ENCODE assay signal across 8 cellular contexts in genomic region chr1:27154991-27155781, GRCh38. TPM values are rescaled to one million over a fixed set of nuclear protein-coding genes. Genes with fewer than 3 reads are reported as not detected.
DNase-seq lines count a peak whose midpoint lies in the region; ATAC-seq, FAIRE-seq and TF ChIP-seq lines count a peak whose summit lies in the region.

TSS of gene SLC9A1 (minus strand) at chr1:27155125. CDS start at chr1:27154334, 791 bp downstream.

- H3K27ac ChIP-seq in angular gyrus (ENCODE audit: low read depth, low read length) (peak within 1 kb of the TSS; percentile 74), right atrium auricular region (peak within 1 kb of the TSS; percentile 90 to 91), vagina (peak within 1 kb of the TSS; percentile 92)

- H3K27me3 Mint-ChIP-seq in T-helper 17 cell: no peaks in the 10 kb centered on the region

- no peaks in the 10 kb centered on the region for H3K27me3 ChIP-seq in right atrium auricular region
- H3K27me3 ChIP-seq in vagina: no peaks in the 10 kb centered on the region

- FAIRE-seq in GM12891 (lab: Jason Lieb, UNC): peak; percentile 93

- TF ChIP-seq POLR2A in GM12891 (IDR thresholded peaks at IDR 0.05; ENCODE audit: low read depth, low read length) (peak; percentile 99), vagina (IDR thresholded peaks at IDR 0.05) (peak in 1 of 2 donors; percentile 98)

- intact Hi-C loops in vagina (cut with DNase I): loop anchor here (5.0 kb wide), 1 partner anchor 38 kb away; no protein-coding TSS in a partner anchor

- TF ChIP-seq CTCF in right atrium auricular region (IDR thresholded peaks at IDR 0.05) (peak; percentile 72 to 80), vagina (IDR thresholded peaks at IDR 0.05) (peak; percentile 15 to 66 (median 54))

- ATAC-seq in HG02798 (IDR thresholded peaks at IDR 0.05; ENCODE audit: poor library complexity, unreplicated experiment) (peak; percentile 90), T-helper 17 cell (peak; percentile 96)

- H3K36me3 Mint-ChIP-seq in T-helper 17 cell (ENCODE audit: low read depth): peaks cover 2% of the 10 kb centered on the region

- H3K4me3 Mint-ChIP-seq in T-helper 17 cell: peak within 1 kb of the TSS; percentile 95

- no peaks in the 10 kb centered on the region for H3K9me3 ChIP-seq in T-helper 17 cell (ENCODE audit: control insufficient read depth, low read length, poor library complexity, severe bottlenecking)
- H3K9me3 ChIP-seq in right atrium auricular region: no peaks in the 10 kb centered on the region
- H3K9me3 ChIP-seq in vagina: no peaks in the 10 kb centered on the region

- H3K4me1 ChIP-seq in right atrium auricular region (peaks cover 0 to 48% of the 10 kb centered on the region in 2 donors), vagina (peaks cover 52% of the 10 kb centered on the region)

- peaks cover 29% of the 10 kb centered on the region for H3K4me1 Mint-ChIP-seq in T-helper 17 cell

- peak within 1 kb of the TSS; percentile 98 for H3K27ac Mint-ChIP-seq in T-helper 17 cell

- H3K4me3 ChIP-seq in right atrium auricular region: peak within 1 kb of the TSS; percentile 65 to 82
- peak within 1 kb of the TSS; percentile 80 to 86 for H3K4me3 ChIP-seq in vagina

- no peaks in the 10 kb centered on the region for H3K36me3 ChIP-seq in right atrium auricular region
- H3K36me3 ChIP-seq in vagina: no peaks in the 10 kb centered on the region

- DNase-seq in GM12891 (ENCODE audit: insufficient read length, low spot score) (peak; percentile 83), NCI-H1436 (lab: John Stamatoyannopoulos, UW) (peak; percentile 82), T-helper 17 cell (peak; percentile 88 to 96 (median 90)), right atrium auricular region (ENCODE audit: low spot score) (peak; percentile 97), pulmonary artery endothelial cell (ENCODE audit: low read depth, low spot score) (peak; percentile 67), vagina (ENCODE audit: extremely low spot score in 2 of 2) (peak in 1 of 2 donors; percentile 96)

TF ChIP-seq in GM12891, 5 proteins besides CTCF, POLR2A, EP300 and RAD21:
- peak; percentile 100 for TF ChIP-seq TAF1 (IDR thresholded peaks at IDR 0.05; ENCODE audit: low read depth, low read length)
- peak; percentile 99 for TF ChIP-seq POLR2AphosphoS5 (IDR thresholded peaks at IDR 0.05; ENCODE audit: low read depth, low read length)
- TF ChIP-seq POU2F2 (IDR thresholded peaks at IDR 0.05; ENCODE audit: low read depth, low read length): peak; percentile 97
- peak; percentile 61 for TF ChIP-seq PAX5 (IDR thresholded peaks at IDR 0.05; ENCODE audit: insufficient read depth, low read length, severe bottlenecking)
- no peak for TF ChIP-seq SPI1 (IDR thresholded peaks at IDR 0.05; ENCODE audit: low read depth, low read length)
TF ChIP-seq in GM12891: peak in this region for 4.

RNA-seq across cellular contexts. Expression of gene SLC9A1, which starts in this region (rescaled TPM):
- 8.9 TPM for polyA plus RNA-seq in GM12891 (2012; ENCODE audit: low read depth, missing spikeins)
- 10 to 100 TPM; 21.4 to 30.4 TPM for total RNA-seq in T-helper 17 cell
- total RNA-seq in right atrium auricular region: 10 to 100 TPM; 20.0 to 28.3 TPM
- 8.2 and 8.9 TPM in 2 replicates for total RNA-seq in pulmonary artery endothelial cell
- 10.6 TPM for total RNA-seq in vagina
